Comparison of ENCODE assay signal across 9 cellular contexts in genomic region chrX:66074920-66075879, GRCh38. TPM values are rescaled to one million over a fixed set of nuclear protein-coding genes. Genes with fewer than 3 reads are reported as not detected.
A peak's percentile ranks its signal among the peaks of the same experiment; 100 is the strongest.
DNase-seq lines count a peak whose midpoint lies in the region; ATAC-seq, FAIRE-seq and TF ChIP-seq lines count a peak whose summit lies in the region.
"Had no signal": no experiment of that assay in that cellular context is flagged by ENCODE, and none has a peak within 500 bp of the region (broad histone marks: within the 10 kb centered on the region; RNA-seq: fewer than 3 reads in every experiment).

No MANE protein-coding gene starts in this region.

- no peaks in the 10 kb centered on the region for H4K20me1 ChIP-seq in PC-3 (ENCODE audit: low read length)

- H3K27me3 Mint-ChIP-seq in activated naive CD8-positive, alpha-beta T cell: no peaks in the 10 kb centered on the region

- H3K9me3 Mint-ChIP-seq in activated naive CD8-positive, alpha-beta T cell (ENCODE audit: low read depth): peaks cover 7% of the 10 kb centered on the region

- peaks cover 22% of the 10 kb centered on the region for H3K4me1 Mint-ChIP-seq in activated naive CD8-positive, alpha-beta T cell (ENCODE audit: low read depth)

- no peak for TF ChIP-seq CTCF in PC-3 (conservative IDR thresholded peaks at IDR 0.05; ENCODE audit: low read depth, low read length)

- no peak overlapping the region for H3K27ac ChIP-seq in PC-3 (ENCODE audit: low read length)
- H3K27ac ChIP-seq: pancreas had no signal

- no peaks in the 10 kb centered on the region for H3K9me3 ChIP-seq in PC-3 (ENCODE audit: low read length)
- H3K9me3 ChIP-seq: pancreas had no signal

- no peaks in the 10 kb centered on the region for H3K79me2 ChIP-seq in PC-3 (ENCODE audit: low read length)

- H3K36me3 ChIP-seq in PC-3 (ENCODE audit: low read depth, low read length): no peaks in the 10 kb centered on the region
- H3K36me3 ChIP-seq: pancreas had no signal

- CTCF ChIA-PET in PC-3 (lab: Charles Lee): no interaction called here

- ATAC-seq in PC-3 (no peak), GM19035 (IDR thresholded peaks at IDR 0.05; ENCODE audit: unreplicated experiment) (no peak)

- H3K4me1 ChIP-seq in PC-3 (ENCODE audit: insufficient read depth, low read length): no peaks in the 10 kb centered on the region
- H3K4me1 ChIP-seq: pancreas had no signal

- H3F3A ChIP-seq in PC-3 (ENCODE audit: low read length, unreplicated experiment): no peaks in the 10 kb centered on the region

- peaks cover 4% of the 10 kb centered on the region for H3K36me3 Mint-ChIP-seq in activated naive CD8-positive, alpha-beta T cell

- no peak overlapping the region for H2AFZ ChIP-seq in PC-3 (ENCODE audit: low read length)

- no peak for TF ChIP-seq POLR2A in GM12891 (IDR thresholded peaks at IDR 0.05; ENCODE audit: low read depth, low read length)

- peak overlapping the region; percentile 62 for H3K4me3 Mint-ChIP-seq in activated naive CD8-positive, alpha-beta T cell

- intact Hi-C loops in PC-3 (cut with micrococcal nuclease) (no loop called here), posterior vena cava (cut with DNase I) (no loop called here)

- H3K4me2 ChIP-seq in PC-3 (ENCODE audit: low read length): no peak overlapping the region

- no peaks in the 10 kb centered on the region for H3K9me2 ChIP-seq in PC-3 (replicated peaks; ENCODE audit: low read length)

- peak overlapping the region; percentile 86 for H3K27ac Mint-ChIP-seq in activated naive CD8-positive, alpha-beta T cell

- FAIRE-seq in GM12891 (lab: Jason Lieb, UNC): peak; percentile 87
- FAIRE-seq: pancreas had no signal

- H3K9ac ChIP-seq in PC-3 (ENCODE audit: low read length): no peak overlapping the region

- no TSS peak for BruUV-seq in PC-3 (replicated peaks; lab: Mats Ljungman, UMichigan)

- DNase-seq in GM12891 (ENCODE audit: insufficient read length, low spot score) (no peak), PC-3 (peak; percentile 2), posterior vena cava (ENCODE audit: low spot score) (peak; percentile 86), NCI-H1092 (lab: John Stamatoyannopoulos, UW) (no peak), LoVo (ENCODE audit: low spot score) (no peak), HUDEP-2 (lab: John Stamatoyannopoulos, UW; ENCODE audit: unreplicated experiment in 76 of 76) (no peak)

- H3K27me3 ChIP-seq in PC-3 (ENCODE audit: low read length): no peaks in the 10 kb centered on the region
- H3K27me3 ChIP-seq: pancreas had no signal

- no peak overlapping the region for H3K4me3 ChIP-seq in PC-3 (ENCODE audit: low read length)
- H3K4me3 ChIP-seq: pancreas had no signal

- POLR2A ChIA-PET in PC-3 (lab: Charles Lee; ENCODE audit: unreplicated experiment): no interaction called here

TF ChIP-seq in GM12891, 5 proteins besides CTCF, POLR2A, EP300 and RAD21:
- TF ChIP-seq POLR2AphosphoS5 (IDR thresholded peaks at IDR 0.05; ENCODE audit: low read depth, low read length): no peak
- TF ChIP-seq SPI1 (IDR thresholded peaks at IDR 0.05; ENCODE audit: low read depth, low read length): 0 out of 2 replicates have a peak, but pooled peaks have one; percentile 15
- TF ChIP-seq PAX5 (IDR thresholded peaks at IDR 0.05; ENCODE audit: insufficient read depth, low read length, severe bottlenecking): no peak
- no peak for TF ChIP-seq TAF1 (IDR thresholded peaks at IDR 0.05; ENCODE audit: low read depth, low read length)
- TF ChIP-seq POU2F2 (IDR thresholded peaks at IDR 0.05; ENCODE audit: low read depth, low read length): no peak

RNA-seq across cellular contexts. Expression of gene VSIG4, which starts 35.3 kb away (rescaled TPM):
- 0.08 TPM for polyA plus RNA-seq in GM12891 (2012; ENCODE audit: low read depth, missing spikeins)
- not detected in 2 replicates for total RNA-seq in PC-3 (2014; rRNA removed)
- 100 to 1,000 TPM in 1 of 2 donors, 10 to 100 TPM in 1; 72.8 to 259 TPM for total RNA-seq in posterior vena cava

Comparison
In these comparisons a context has a peak if more than half of its experiments do, and no peak if none do; other contexts are left out.
1. DNase-seq: peak in PC-3 (single experiment) and posterior vena cava (single experiment); none in GM12891 (single experiment), NCI-H1092 (single experiment), LoVo (single experiment) and HUDEP-2 (0 of 76).
2. RNA of gene VSIG4, which starts 35.3 kb away (total RNA-seq): 72.8 to 259 TPM in posterior vena cava; not detected in PC-3; every median in the first group is over 10 times any median in the second.